ENCODE assay signal across 1 cellular context in the genomic region with DNA sequence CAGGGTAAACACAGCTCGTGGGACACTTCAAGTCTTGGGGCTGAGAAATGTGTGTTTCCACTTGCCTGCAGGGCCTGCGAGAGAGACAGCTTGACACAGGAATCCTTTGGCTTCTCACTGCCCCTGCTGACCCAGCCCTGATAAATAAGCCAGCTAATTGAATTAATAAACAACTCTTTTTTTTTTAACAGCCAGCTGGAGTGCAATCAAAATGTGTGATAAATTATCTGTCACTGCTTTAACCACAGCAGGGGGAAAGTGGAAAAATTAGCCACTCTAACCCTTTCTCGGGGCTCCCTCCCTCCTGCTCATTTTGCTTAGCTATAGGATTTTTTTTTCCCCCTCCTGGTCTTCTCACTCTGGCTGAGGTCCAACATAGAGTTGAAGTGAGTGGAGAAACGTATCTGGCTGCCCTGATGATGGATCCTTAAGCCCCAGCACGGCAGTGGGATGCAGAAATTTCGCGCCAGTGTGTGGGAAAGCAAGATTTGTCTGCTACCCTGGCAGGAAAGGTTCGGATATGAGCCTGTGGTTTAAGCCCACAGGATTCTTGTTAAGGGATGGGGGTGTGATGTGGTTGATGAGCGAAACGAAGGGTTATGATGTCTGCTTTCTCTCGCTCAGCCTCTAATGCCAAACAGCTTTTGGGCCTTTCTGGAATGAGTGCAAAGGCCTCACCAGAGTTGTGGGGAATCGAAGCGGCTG.
TF ChIP-seq lines count a peak whose summit lies in the region.

No MANE protein-coding gene starts in this region.

TF ChIP-seq in HEK293, 187 proteins besides CTCF, POLR2A, EP300 and RAD21 (continued from another document):
- no peak for TF ChIP-seq ZNF561 (tag by site-specific recombination; IDR thresholded peaks at IDR 0.05; ENCODE audit: borderline replicate concordance)
- TF ChIP-seq, protein P1, sequence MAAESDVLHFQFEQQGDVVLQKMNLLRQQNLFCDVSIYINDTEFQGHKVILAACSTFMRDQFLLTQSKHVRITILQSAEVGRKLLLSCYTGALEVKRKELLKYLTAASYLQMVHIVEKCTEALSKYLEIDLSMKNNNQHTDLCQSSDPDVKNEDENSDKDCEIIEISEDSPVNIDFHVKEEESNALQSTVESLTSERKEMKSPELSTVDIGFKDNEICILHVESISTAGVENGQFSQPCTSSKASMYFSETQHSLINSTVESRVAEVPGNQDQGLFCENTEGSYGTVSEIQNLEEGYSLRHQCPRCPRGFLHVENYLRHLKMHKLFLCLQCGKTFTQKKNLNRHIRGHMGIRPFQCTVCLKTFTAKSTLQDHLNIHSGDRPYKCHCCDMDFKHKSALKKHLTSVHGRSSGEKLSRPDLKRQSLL (tag by site-specific recombination; IDR thresholded peaks at IDR 0.05): no peak
- peak; percentile 67; the same call in 1 of the 2 replicates for TF ChIP-seq ZNF660 (tag by site-specific recombination; IDR thresholded peaks at IDR 0.05)
- TF ChIP-seq EGR2 (tag by site-specific recombination; IDR thresholded peaks at IDR 0.05; ENCODE audit: low read depth): peak; percentile 23; the same call in 1 of the 2 replicates
- no peak for TF ChIP-seq WT1 (tag by site-specific recombination; IDR thresholded peaks at IDR 0.05)
- TF ChIP-seq ZNF132 (tag by site-specific recombination; IDR thresholded peaks at IDR 0.05; ENCODE audit: borderline replicate concordance): no peak
- TF ChIP-seq ZIC2 (tag by site-specific recombination; IDR thresholded peaks at IDR 0.05): peak; percentile 46
- no peak for TF ChIP-seq ZNF202 (tag by site-specific recombination; IDR thresholded peaks at IDR 0.05; ENCODE audit: borderline replicate concordance)
- peak; percentile 33; the same call in 1 of the 2 replicates for TF ChIP-seq ZFHX2 (tag by site-specific recombination; conservative IDR thresholded peaks at IDR 0.05)
- TF ChIP-seq, protein P2, sequence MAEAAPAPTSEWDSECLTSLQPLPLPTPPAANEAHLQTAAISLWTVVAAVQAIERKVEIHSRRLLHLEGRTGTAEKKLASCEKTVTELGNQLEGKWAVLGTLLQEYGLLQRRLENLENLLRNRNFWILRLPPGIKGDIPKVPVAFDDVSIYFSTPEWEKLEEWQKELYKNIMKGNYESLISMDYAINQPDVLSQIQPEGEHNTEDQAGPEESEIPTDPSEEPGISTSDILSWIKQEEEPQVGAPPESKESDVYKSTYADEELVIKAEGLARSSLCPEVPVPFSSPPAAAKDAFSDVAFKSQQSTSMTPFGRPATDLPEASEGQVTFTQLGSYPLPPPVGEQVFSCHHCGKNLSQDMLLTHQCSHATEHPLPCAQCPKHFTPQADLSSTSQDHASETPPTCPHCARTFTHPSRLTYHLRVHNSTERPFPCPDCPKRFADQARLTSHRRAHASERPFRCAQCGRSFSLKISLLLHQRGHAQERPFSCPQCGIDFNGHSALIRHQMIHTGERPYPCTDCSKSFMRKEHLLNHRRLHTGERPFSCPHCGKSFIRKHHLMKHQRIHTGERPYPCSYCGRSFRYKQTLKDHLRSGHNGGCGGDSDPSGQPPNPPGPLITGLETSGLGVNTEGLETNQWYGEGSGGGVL (tag by site-specific recombination; IDR thresholded peaks at IDR 0.05): peak; percentile 63
- TF ChIP-seq ZNF324 (tag by site-specific recombination; IDR thresholded peaks at IDR 0.05): no peak
- TF ChIP-seq GLI2 (tag by site-specific recombination; IDR thresholded peaks at IDR 0.05; ENCODE audit: borderline replicate concordance, low read depth): no peak
- TF ChIP-seq KLF9 (tag by site-specific recombination; IDR thresholded peaks at IDR 0.05; ENCODE audit: low read depth): no peak
- no peak for TF ChIP-seq ZNF514 (tag by site-specific recombination; IDR thresholded peaks at IDR 0.05)
- TF ChIP-seq ZNF621 (tag by site-specific recombination; IDR thresholded peaks at IDR 0.05): no peak
